ENCODE assay signal across 1 cellular context in the genomic region with DNA sequence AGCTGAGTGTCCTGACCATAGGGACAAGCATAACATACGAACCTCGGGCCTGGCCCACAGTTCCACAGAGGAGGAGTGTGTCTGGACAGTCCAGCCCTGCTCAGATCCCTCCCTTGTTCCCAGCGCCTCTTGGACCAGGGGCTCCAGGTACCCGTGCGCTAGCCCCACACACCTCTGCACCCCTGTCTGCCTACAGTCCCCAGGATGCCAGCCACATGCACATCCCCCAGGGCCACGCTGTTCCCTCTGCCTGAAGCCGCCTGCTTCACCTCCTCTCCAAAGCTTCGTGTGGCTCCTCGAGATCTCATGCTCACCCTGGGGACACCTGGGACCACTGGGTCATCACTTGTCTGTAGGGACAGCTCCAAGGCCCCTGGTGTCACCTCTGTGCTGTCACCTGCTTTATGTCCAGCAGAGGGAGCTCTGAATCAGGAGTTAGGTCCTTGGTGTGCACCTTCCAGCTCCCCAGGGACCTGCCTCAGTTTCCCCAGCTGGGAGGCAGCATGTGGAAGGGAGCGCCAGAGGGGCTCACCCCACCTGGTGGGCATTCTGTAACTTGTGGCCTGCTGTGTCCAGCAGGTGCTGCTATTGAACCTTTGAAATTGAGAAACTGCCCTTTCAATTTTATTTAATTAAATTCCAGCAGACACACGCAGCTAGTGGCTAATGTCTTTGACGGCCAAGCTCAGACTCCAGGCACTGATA.
TF ChIP-seq lines count a peak whose summit lies in the region.

No MANE protein-coding gene starts in this region.

TF ChIP-seq in A549, 52 proteins besides CTCF, POLR2A, EP300 and RAD21 (continued from another document):
- TF ChIP-seq SMC3 (IDR thresholded peaks at IDR 0.05), result peak; percentile 95
TF ChIP-seq in A549: peak in this region for 2.
